1 cellular context compared by ENCODE assay signal in genomic region chr1:227889863-227890405, GRCh38.
TF ChIP-seq lines count a peak whose summit lies in the region.

No MANE protein-coding gene starts in this region.

TF ChIP-seq in H1, 55 proteins besides CTCF, POLR2A, EP300 and RAD21:
- no peak for TF ChIP-seq CEBPB (IDR thresholded peaks at IDR 0.05; ENCODE audit: low read depth, low read length)
- TF ChIP-seq RXRA (IDR thresholded peaks at IDR 0.05; ENCODE audit: insufficient read depth, low read depth, low read length), result no peak
- no peak for TF ChIP-seq CTBP2 (IDR thresholded peaks at IDR 0.05; ENCODE audit: borderline replicate concordance, insufficient read depth, insufficient read length, low read length)
- no peak for TF ChIP-seq YY1 (IDR thresholded peaks at IDR 0.05; ENCODE audit: low read depth, low read length)
- TF ChIP-seq BRCA1 (IDR thresholded peaks at IDR 0.05; ENCODE audit: low read depth, low read length), result no peak
- no peak for TF ChIP-seq JUN (IDR thresholded peaks at IDR 0.05; ENCODE audit: low read depth, low read length)
- TF ChIP-seq, protein P1, sequence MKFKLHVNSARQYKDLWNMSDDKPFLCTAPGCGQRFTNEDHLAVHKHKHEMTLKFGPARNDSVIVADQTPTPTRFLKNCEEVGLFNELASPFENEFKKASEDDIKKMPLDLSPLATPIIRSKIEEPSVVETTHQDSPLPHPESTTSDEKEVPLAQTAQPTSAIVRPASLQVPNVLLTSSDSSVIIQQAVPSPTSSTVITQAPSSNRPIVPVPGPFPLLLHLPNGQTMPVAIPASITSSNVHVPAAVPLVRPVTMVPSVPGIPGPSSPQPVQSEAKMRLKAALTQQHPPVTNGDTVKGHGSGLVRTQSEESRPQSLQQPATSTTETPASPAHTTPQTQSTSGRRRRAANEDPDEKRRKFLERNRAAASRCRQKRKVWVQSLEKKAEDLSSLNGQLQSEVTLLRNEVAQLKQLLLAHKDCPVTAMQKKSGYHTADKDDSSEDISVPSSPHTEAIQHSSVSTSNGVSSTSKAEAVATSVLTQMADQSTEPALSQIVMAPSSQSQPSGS (IDR thresholded peaks at IDR 0.05; ENCODE audit: low read length), result no peak
- TF ChIP-seq, protein P2, sequence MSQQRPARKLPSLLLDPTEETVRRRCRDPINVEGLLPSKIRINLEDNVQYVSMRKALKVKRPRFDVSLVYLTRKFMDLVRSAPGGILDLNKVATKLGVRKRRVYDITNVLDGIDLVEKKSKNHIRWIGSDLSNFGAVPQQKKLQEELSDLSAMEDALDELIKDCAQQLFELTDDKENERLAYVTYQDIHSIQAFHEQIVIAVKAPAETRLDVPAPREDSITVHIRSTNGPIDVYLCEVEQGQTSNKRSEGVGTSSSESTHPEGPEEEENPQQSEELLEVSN (IDR thresholded peaks at IDR 0.05), result no peak
- TF ChIP-seq SIN3A (conservative IDR thresholded peaks at IDR 0.05 in 1 of 2, IDR thresholded peaks at IDR 0.05 in 1 of 2; ENCODE audit: low read depth in 1 of 2, low read length in 2 of 2), result no peak
- TF ChIP-seq TCF12 (IDR thresholded peaks at IDR 0.05; ENCODE audit: low read depth, low read length), result no peak
- no peak for TF ChIP-seq TEAD4 (IDR thresholded peaks at IDR 0.05; ENCODE audit: low read depth, low read length)
- TF ChIP-seq USF2 (IDR thresholded peaks at IDR 0.05; ENCODE audit: low read length), result no peak
- no peak for TF ChIP-seq SP4 (IDR thresholded peaks at IDR 0.05; ENCODE audit: low read length)
- no peak for TF ChIP-seq ASH2L (IDR thresholded peaks at IDR 0.05; ENCODE audit: low read length)
- no peak for TF ChIP-seq SP1 (IDR thresholded peaks at IDR 0.05; ENCODE audit: low read depth, low read length)
- no peak for TF ChIP-seq HDAC6 (IDR thresholded peaks at IDR 0.05; ENCODE audit: low read depth, low read length)
- TF ChIP-seq NRF1 (IDR thresholded peaks at IDR 0.05; ENCODE audit: low read depth, low read length), result no peak
- TF ChIP-seq KDM1A (IDR thresholded peaks at IDR 0.05; ENCODE audit: borderline replicate concordance, low read length), result no peak
